8 cellular contexts compared by ENCODE assay signal in the genomic region with DNA sequence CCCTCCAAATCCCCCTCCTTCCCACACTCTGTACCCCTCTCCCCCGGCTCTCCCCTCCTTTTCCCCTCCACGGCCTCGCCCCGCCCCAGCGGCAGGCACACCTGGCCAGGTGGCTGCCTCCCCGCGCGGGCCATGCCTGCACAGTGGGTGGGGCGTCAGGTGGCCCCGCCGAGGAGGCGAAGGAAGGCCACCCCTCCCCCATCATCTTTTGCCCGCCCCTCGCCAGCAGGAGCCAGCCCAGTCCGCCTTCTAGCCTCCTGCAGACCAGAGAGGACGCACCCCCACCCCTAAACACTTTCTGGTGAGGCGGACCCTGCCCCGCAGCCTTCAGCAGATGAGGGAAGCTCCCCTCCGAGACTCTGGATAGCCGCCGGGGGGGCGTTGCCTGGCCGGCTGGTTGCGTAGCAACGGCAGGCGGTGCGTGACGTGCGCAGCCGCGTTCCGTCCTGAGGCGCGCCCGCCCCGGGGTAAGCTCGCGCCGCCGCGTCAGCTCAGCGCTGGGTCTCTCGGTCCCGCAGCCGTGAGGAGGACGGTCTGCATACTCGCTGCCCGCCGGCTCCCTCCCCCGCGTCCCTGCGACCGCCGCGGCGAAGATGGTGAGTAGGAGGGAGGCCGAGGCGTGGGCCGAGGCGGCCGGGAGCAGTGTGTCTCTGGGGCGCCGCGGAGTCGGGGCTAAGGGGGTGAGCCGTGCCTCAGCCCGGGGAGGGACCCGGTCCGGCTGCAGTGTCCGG. TPM values are rescaled to one million over a fixed set of nuclear protein-coding genes. Genes with fewer than 3 reads are reported as not detected.
DNase-seq lines count a peak whose midpoint lies in the region; ATAC-seq and TF ChIP-seq lines count a peak whose summit lies in the region.

TSS of gene DSTN (plus strand) at position 460 of the 731 bp plus-strand sequence. CDS start at position 594, 134 bp downstream.

- ATAC-seq in HG02571 (IDR thresholded peaks at IDR 0.05; ENCODE audit: unreplicated experiment): peak; percentile 93
- peak; percentile 93 to 94 for ATAC-seq in activated naive CD4-positive, alpha-beta T cell treated with anti-CD3 and anti-CD28 coated beads, Interleukin-2, amount 50 U/mL, for 72 hours

- peak within 1 kb of the TSS; percentile 83 for H3K27ac ChIP-seq in temporal lobe (ENCODE audit: low read depth, low read length)

- H3K4me3 ChIP-seq in NB4 (ENCODE audit: low read depth, low read length): peak within 1 kb of the TSS; percentile 79

- H3K9me3 Mint-ChIP-seq in activated naive CD4-positive, alpha-beta T cell treated with anti-CD3 and anti-CD28 coated beads, Interleukin-2, amount 50 U/mL, for 72 hours: no peaks in the 10 kb centered on the region

- DNase-seq in GM10248 (ENCODE audit: extremely low spot score) (peak; percentile 95), NB4 (ENCODE audit: low read depth) (peak; percentile 92), SKM-1 (lab: John Stamatoyannopoulos, UW; ENCODE audit: unreplicated experiment) (peak; percentile 8), glomerular endothelial cell (ENCODE audit: extremely low read depth, low read depth, low spot score) (no peak), occipital lobe (lab: John Stamatoyannopoulos, UW) (peak; percentile 84)
- DNase-seq in activated naive CD4-positive, alpha-beta T cell treated with anti-CD3 and anti-CD28 coated beads, Interleukin-2, amount 50 U/mL, for 72 hours (ENCODE audit: low spot score in 2 of 2): peak; percentile 84 to 85

- peaks cover 5 to 12% of the 10 kb centered on the region in 2 donors for H3K36me3 Mint-ChIP-seq in activated naive CD4-positive, alpha-beta T cell treated with anti-CD3 and anti-CD28 coated beads, Interleukin-2, amount 50 U/mL, for 72 hours

- POLR2A ChIA-PET in GM10248 (lab: Yijun Ruan, JAX): interaction anchor here (0.5 kb wide), 2 partner anchors 894 to 1336 kb away, joined by 3 to 4 read pairs; no protein-coding TSS in a partner anchor

- TF ChIP-seq CTCF in GM10248 (IDR thresholded peaks at IDR 0.05; ENCODE audit: control extremely low read depth, extremely low read depth, low read depth, missing control alignments): no peak
- no peak for TF ChIP-seq CTCF in NB4 (IDR thresholded peaks at IDR 0.05; ENCODE audit: low read depth, low read length)

- CTCF ChIA-PET in GM10248 (lab: Yijun Ruan, JAX): interaction anchor here (1.0 to 2.5 kb wide), 14 partner anchors 10 to 429 kb away, joined by 3 to 14 read pairs (median 3); partner anchors contain the start of gene RRBP1

- peak; percentile 57 for TF ChIP-seq POLR2A in NB4 (IDR thresholded peaks at IDR 0.05; ENCODE audit: extremely low read depth, insufficient read length)

- H3K27ac Mint-ChIP-seq in activated naive CD4-positive, alpha-beta T cell treated with anti-CD3 and anti-CD28 coated beads, Interleukin-2, amount 50 U/mL, for 72 hours: peak within 1 kb of the TSS; percentile 84 to 88

RNA-seq across cellular contexts. Expression of gene DSTN, which starts in this region (rescaled TPM):
- 10 to 100 TPM; 26.6 to 63.4 TPM for total RNA-seq in activated naive CD4-positive, alpha-beta T cell treated with anti-CD3 and anti-CD28 coated beads, Interleukin-2, amount 50 U/mL, for 72 hours
- total RNA-seq in glomerular endothelial cell (286 and 331 TPM in 2 replicates), occipital lobe (295 TPM), temporal lobe (208 TPM)
